13 cellular contexts compared by ENCODE assay signal in the genomic region with DNA sequence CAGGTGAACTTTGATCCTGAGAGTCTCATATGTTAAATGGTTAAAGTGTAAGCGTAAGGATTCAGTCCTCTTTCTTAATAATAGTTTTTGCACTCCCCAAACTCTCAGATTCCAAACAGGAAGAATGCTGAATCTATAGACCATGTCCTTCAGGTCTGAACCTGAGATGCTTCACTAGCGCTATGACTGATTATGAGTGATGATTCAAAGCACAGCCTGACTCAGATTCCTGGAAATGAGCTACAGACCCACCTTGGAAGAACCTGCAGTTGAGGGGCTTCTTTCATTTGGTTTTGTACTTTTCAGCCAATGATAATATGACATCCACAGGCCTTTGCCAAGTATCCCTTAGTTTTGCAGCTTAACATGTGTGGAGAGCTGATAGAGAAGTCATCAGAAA. TPM values are rescaled to one million over a fixed set of nuclear protein-coding genes. Genes with fewer than 3 reads are reported as not detected.
A peak's percentile ranks its signal among the peaks of the same experiment; 100 is the strongest.
DNase-seq lines count a peak whose midpoint lies in the region; ATAC-seq, FAIRE-seq and TF ChIP-seq lines count a peak whose summit lies in the region.
"Had no signal": no experiment of that assay in that cellular context is flagged by ENCODE, and none has a peak within 500 bp of the region (broad histone marks: within the 10 kb centered on the region; RNA-seq: fewer than 3 reads in every experiment).

No MANE protein-coding gene starts in this region.

- H3K27me3 Mint-ChIP-seq in HFFc6 (ENCODE audit: insufficient read depth) (no peaks in the 10 kb centered on the region), MCF 10A (ENCODE audit: insufficient read depth, unreplicated experiment) (no peaks in the 10 kb centered on the region)
- H3K27me3 Mint-ChIP-seq in activated T-helper 2 cell treated with anti-CD3 and anti-CD28 coated beads, Interferon-gamma antibody, Interleukin-2, Interleukin-4, amounts not matched to agents 10 μg/mL and 5 μg/mL and 100 μg/mL, durations not matched to agents 14 hours and 24 hours and 36 hours (ENCODE audit: low read depth): peaks cover 28% of the 10 kb centered on the region
- H3K27me3 Mint-ChIP-seq in activated naive CD4-positive, alpha-beta T cell treated with anti-CD3 and anti-CD28 coated beads, Interleukin-2, amount 10 ng/mL, durations not matched to agents 7 days and 5 days: peaks cover 28% of the 10 kb centered on the region

- H4K20me1 ChIP-seq in keratinocyte (ENCODE audit: control insufficient read depth, extremely low read depth, insufficient read depth, low read length): no peaks in the 10 kb centered on the region

- BruUV-seq in MCF 10A (replicated peaks; lab: Mats Ljungman, UMichigan): no TSS peak

- H3K9me3 Mint-ChIP-seq in HFFc6 (no peaks in the 10 kb centered on the region; the same call in 1 of the 2 replicates), MCF 10A (ENCODE audit: unreplicated experiment) (peaks cover 7% of the 10 kb centered on the region)
- H3K9me3 Mint-ChIP-seq in activated T-helper 2 cell treated with anti-CD3 and anti-CD28 coated beads, Interferon-gamma antibody, Interleukin-2, Interleukin-4, amounts not matched to agents 10 μg/mL and 5 μg/mL and 100 μg/mL, durations not matched to agents 14 hours and 24 hours and 36 hours: no peaks in the 10 kb centered on the region
- no peaks in the 10 kb centered on the region for H3K9me3 Mint-ChIP-seq in activated naive CD4-positive, alpha-beta T cell treated with anti-CD3 and anti-CD28 coated beads, Interleukin-2, amount 10 ng/mL, durations not matched to agents 7 days and 5 days

- no peaks in the 10 kb centered on the region for H3K27me3 ChIP-seq in keratinocyte (ENCODE audit: control insufficient read depth, extremely low read depth, insufficient read depth, low read length)

- intact Hi-C loops in MCF 10A (cut with micrococcal nuclease): no loop called here
- intact Hi-C loops in activated T-helper 2 cell treated with anti-CD3 and anti-CD28 coated beads, Interferon-gamma antibody, Interleukin-2, Interleukin-4, amounts not matched to agents 10 μg/mL and 5 μg/mL and 100 μg/mL, durations not matched to agents 14 hours and 24 hours and 36 hours (cut with micrococcal nuclease): no loop called here

- no peaks in the 10 kb centered on the region for H3K36me3 ChIP-seq in keratinocyte (ENCODE audit: control insufficient read depth in 2 of 2, extremely low read depth in 1 of 2, insufficient read depth in 2 of 2, low read length in 2 of 2)

- H3K79me2 ChIP-seq in keratinocyte (ENCODE audit: control insufficient read depth, insufficient read depth, low read length): no peaks in the 10 kb centered on the region
- H3K79me2 ChIP-seq: parathyroid adenoma had no signal

- H3K4me1 ChIP-seq in keratinocyte (ENCODE audit: control insufficient read depth, extremely low read depth, insufficient read depth, low read length): peaks cover 31% of the 10 kb centered on the region
- H3K4me1 ChIP-seq: parathyroid adenoma had no signal

- no peaks in the 10 kb centered on the region for H3K9me3 ChIP-seq in keratinocyte (ENCODE audit: control insufficient read depth, low read depth, low read length)

- dilution Hi-C loops in keratinocyte (cut with MboI; ENCODE audit: extremely low pct_ligation_motif_present, low sequenced_read_pairs): no loop called here

- no peak for TF ChIP-seq CTCF in HFFc6 (IDR thresholded peaks at IDR 0.05)
- TF ChIP-seq CTCF in MCF 10A (IDR thresholded peaks at IDR 0.05; ENCODE audit: unreplicated experiment): no peak
- no peak for TF ChIP-seq CTCF in keratinocyte (optimal IDR thresholded peaks at IDR 0.05 in 1 of 3, IDR thresholded peaks at IDR 0.05 in 1 of 3, conservative IDR thresholded peaks at IDR 0.05 in 1 of 3; ENCODE audit: extremely low read depth in 1 of 3, insufficient read depth in 2 of 3, low read length in 3 of 3)

- H3K9ac ChIP-seq in keratinocyte (ENCODE audit: control insufficient read depth, extremely low read depth, insufficient read depth, low read length): peak overlapping the region; percentile 76
- H3K9ac ChIP-seq: parathyroid adenoma had no signal

- FAIRE-seq in keratinocyte (lab: Jason Lieb, UNC): peak; percentile 96

- CTCF ChIA-PET in MCF 10A (lab: Yijun Ruan, JAX): interaction anchor here (0.7 to 0.9 kb wide), 2 partner anchors 150 to 281 kb away, joined by 3 to 4 read pairs; no protein-coding TSS in a partner anchor
- CTCF ChIA-PET in activated naive CD4-positive, alpha-beta T cell treated with anti-CD3 and anti-CD28 coated beads, Interleukin-2, amount 10 ng/mL, durations not matched to agents 7 days and 5 days (lab: Charles Lee): no interaction called here

- H2AFZ ChIP-seq in keratinocyte (ENCODE audit: control insufficient read depth, low read length): no peak overlapping the region
- H2AFZ ChIP-seq: parathyroid adenoma had no signal

- DNase-seq in HFFc6 (no peak), MCF 10A (ENCODE audit: unreplicated experiment) (peak; percentile 17), keratinocyte (ENCODE audit: low read depth, low spot score) (no peak)
- DNase-seq in activated T-helper 2 cell treated with anti-CD3 and anti-CD28 coated beads, Interferon-gamma antibody, Interleukin-2, Interleukin-4, amounts not matched to agents 10 μg/mL and 5 μg/mL and 100 μg/mL, durations not matched to agents 14 hours and 24 hours and 36 hours (ENCODE audit: low spot score): no peak
- no peak for DNase-seq in activated naive CD4-positive, alpha-beta T cell treated with anti-CD3 and anti-CD28 coated beads, Interleukin-2, amount 10 ng/mL, durations not matched to agents 7 days and 5 days
- DNase-seq: activated CD4-positive, CD25-positive, alpha-beta regulatory T cell treated with anti-CD3 and anti-CD28 coated beads, Interleukin-2, amount 50 U/mL, for 72 hours; MM.1S; NCI-H526 had no signal

- H3K4me3 ChIP-seq in keratinocyte (ENCODE audit: control insufficient read depth in 2 of 3, extremely low read depth in 1 of 3, insufficient read depth in 2 of 3, low read depth in 1 of 3, low read length in 3 of 3): peak overlapping the region in 2 of 3 experiments; percentile 72 to 80
- H3K4me3 ChIP-seq in skin epidermis: peak overlapping the region in 6 of 7 experiments; percentile 44 to 54 (median 49)

- no peaks in the 10 kb centered on the region for H3K9me1 ChIP-seq in keratinocyte (ENCODE audit: control insufficient read depth, extremely low read depth, insufficient read depth, low read length)

- H3K4me1 Mint-ChIP-seq in HFFc6 (ENCODE audit: low read depth): peaks cover 31% of the 10 kb centered on the region
- H3K4me1 Mint-ChIP-seq in MCF 10A (ENCODE audit: insufficient read depth, unreplicated experiment): peaks cover 16% of the 10 kb centered on the region
- no peaks in the 10 kb centered on the region for H3K4me1 Mint-ChIP-seq in activated T-helper 2 cell treated with anti-CD3 and anti-CD28 coated beads, Interferon-gamma antibody, Interleukin-2, Interleukin-4, amounts not matched to agents 10 μg/mL and 5 μg/mL and 100 μg/mL, durations not matched to agents 14 hours and 24 hours and 36 hours (ENCODE audit: low read depth)
- H3K4me1 Mint-ChIP-seq in activated naive CD4-positive, alpha-beta T cell treated with anti-CD3 and anti-CD28 coated beads, Interleukin-2, amount 10 ng/mL, durations not matched to agents 7 days and 5 days: no peaks in the 10 kb centered on the region

- H3K27ac ChIP-seq in keratinocyte (ENCODE audit: control insufficient read depth, insufficient read depth, low read length) (peak overlapping the region; percentile 62), skin epidermis (peak overlapping the region in 5 of 21 experiments; percentile 2 to 82 (median 77))
- H3K27ac ChIP-seq: parathyroid adenoma had no signal

- peak overlapping the region; percentile 92 for H3K4me3 Mint-ChIP-seq in HFFc6
- H3K4me3 Mint-ChIP-seq in MCF 10A (ENCODE audit: unreplicated experiment): no peak overlapping the region
- no peak overlapping the region for H3K4me3 Mint-ChIP-seq in activated T-helper 2 cell treated with anti-CD3 and anti-CD28 coated beads, Interferon-gamma antibody, Interleukin-2, Interleukin-4, amounts not matched to agents 10 μg/mL and 5 μg/mL and 100 μg/mL, durations not matched to agents 14 hours and 24 hours and 36 hours (ENCODE audit: low read depth)
- H3K4me3 Mint-ChIP-seq in activated naive CD4-positive, alpha-beta T cell treated with anti-CD3 and anti-CD28 coated beads, Interleukin-2, amount 10 ng/mL, durations not matched to agents 7 days and 5 days: no peak overlapping the region
- H3K4me3 Mint-ChIP-seq: activated naive CD8-positive, alpha-beta T cell had no signal

- ATAC-seq in HG03045 (IDR thresholded peaks at IDR 0.05; ENCODE audit: unreplicated experiment) (no peak), GM18867 (IDR thresholded peaks at IDR 0.05; ENCODE audit: unreplicated experiment) (no peak)

- H3K4me2 ChIP-seq in keratinocyte (ENCODE audit: control insufficient read depth, extremely low read depth, insufficient read depth, low read depth, low read length): peak overlapping the region; percentile 97

- H3K27ac Mint-ChIP-seq in HFFc6: no peak overlapping the region
- no peak overlapping the region for H3K27ac Mint-ChIP-seq in MCF 10A (ENCODE audit: low read depth, unreplicated experiment)
- H3K27ac Mint-ChIP-seq in activated T-helper 2 cell treated with anti-CD3 and anti-CD28 coated beads, Interferon-gamma antibody, Interleukin-2, Interleukin-4, amounts not matched to agents 10 μg/mL and 5 μg/mL and 100 μg/mL, durations not matched to agents 14 hours and 24 hours and 36 hours: no peak overlapping the region
- H3K27ac Mint-ChIP-seq in activated naive CD4-positive, alpha-beta T cell treated with anti-CD3 and anti-CD28 coated beads, Interleukin-2, amount 10 ng/mL, durations not matched to agents 7 days and 5 days: no peak overlapping the region
- H3K27ac Mint-ChIP-seq: activated naive CD8-positive, alpha-beta T cell had no signal

- H3K36me3 Mint-ChIP-seq in HFFc6 (ENCODE audit: low read depth) (no peaks in the 10 kb centered on the region), MCF 10A (ENCODE audit: insufficient read depth, unreplicated experiment) (peaks cover 6% of the 10 kb centered on the region)
- H3K36me3 Mint-ChIP-seq in activated T-helper 2 cell treated with anti-CD3 and anti-CD28 coated beads, Interferon-gamma antibody, Interleukin-2, Interleukin-4, amounts not matched to agents 10 μg/mL and 5 μg/mL and 100 μg/mL, durations not matched to agents 14 hours and 24 hours and 36 hours (ENCODE audit: low read depth): no peaks in the 10 kb centered on the region
- H3K36me3 Mint-ChIP-seq in activated naive CD4-positive, alpha-beta T cell treated with anti-CD3 and anti-CD28 coated beads, Interleukin-2, amount 10 ng/mL, durations not matched to agents 7 days and 5 days: no peaks in the 10 kb centered on the region
- H3K36me3 Mint-ChIP-seq: activated naive CD8-positive, alpha-beta T cell had no signal

- POLR2A ChIA-PET in MCF 10A (lab: Yijun Ruan, JAX): interaction anchor here (0.5 to 0.7 kb wide), 3 partner anchors 26 to 972 kb away, joined by 3 to 5 read pairs (median 3); no protein-coding TSS in a partner anchor

RNA-seq across cellular contexts. Expression of a gene that starts 1.4 kb away (rescaled TPM):
- total RNA-seq in HFFc6 (2021; fragmentation: NEBNext Ultra II Directional; extraction: Animal tissue kit (Norgen Biotek cat#: 25700)): 1 to 10 TPM in 5 of 6 experiments, under 1 TPM in 1; 0.83 to 3.0 (median 1.5) TPM
- total RNA-seq in MCF 10A (2022): not detected in 2 replicates
- polyA plus RNA-seq in keratinocyte: 5.5 to 7.8 TPM (median 6.1 TPM) in 3 replicates
- 0.20 TPM for polyA plus RNA-seq in keratinocyte (2011; ENCODE audit: low read depth)
- 1.9 and 3.3 TPM in 2 replicates for polyA plus RNA-seq in keratinocyte (2011; cell fraction: cytosol; rRNA removed)
- polyA plus RNA-seq in keratinocyte (2011; cell fraction: nucleus; rRNA removed): 8.6 and 8.9 TPM in 2 replicates
- 0.35 and 3.4 TPM in 2 replicates for polyA plus RNA-seq in keratinocyte (2012; ENCODE audit: low replicate concordance)
- polyA minus RNA-seq in keratinocyte: 4.2 to 13.2 TPM (median 5.1 TPM) in 3 replicates
- 3.5 TPM for polyA minus RNA-seq in keratinocyte (2011; cell fraction: cytosol; rRNA and poly(A)+ RNA removed)
- polyA minus RNA-seq in keratinocyte (2011; cell fraction: nucleus; rRNA and poly(A)+ RNA removed): 9.5 and 15.4 TPM in 2 replicates
- not detected in 2 replicates for total RNA-seq in activated T-helper 2 cell treated with anti-CD3 and anti-CD28 coated beads, Interferon-gamma antibody, Interleukin-2, Interleukin-4, amounts not matched to agents 10 μg/mL and 5 μg/mL and 100 μg/mL, durations not matched to agents 14 hours and 24 hours and 36 hours
